19 cellular contexts compared by ENCODE assay signal in the genomic region with DNA sequence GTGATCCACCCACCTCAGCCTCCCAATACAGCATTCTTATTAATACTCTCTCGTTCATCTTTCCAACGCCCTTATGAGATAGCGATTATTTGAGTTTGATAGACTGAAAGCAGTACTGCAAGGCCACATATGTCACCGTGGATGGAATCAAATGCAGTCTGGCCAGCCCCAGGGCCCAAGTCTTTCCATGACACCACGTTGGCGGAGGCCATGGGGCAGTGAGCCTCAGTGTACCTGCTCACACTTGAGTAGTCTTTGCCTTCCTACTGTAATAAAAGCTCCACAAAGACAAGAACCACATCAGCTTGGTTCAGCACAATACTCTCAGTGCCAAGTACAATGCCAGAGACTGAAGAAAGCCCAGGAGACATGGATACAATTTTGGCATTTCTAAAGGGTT.
DNase-seq lines count a peak whose midpoint lies in the region; ATAC-seq, FAIRE-seq and TF ChIP-seq lines count a peak whose summit lies in the region.
"Had no signal": no experiment of that assay in that cellular context is flagged by ENCODE, and none has a peak within 500 bp of the region (broad histone marks: within the 10 kb centered on the region; RNA-seq: fewer than 3 reads in every experiment).

No MANE protein-coding gene starts in this region.

- WGBS in H1 (ENCODE audit: extremely low coverage in 1 of 2, insufficient coverage in 1 of 2, insufficient read length in 1 of 2, insufficient replicate concordance in 2 of 2, low coverage in 1 of 2, low lambda C conversion rate in 2 of 2, missing lambda C conversion rate in 1 of 2), 2 experiments: 82% methylated on average over 6 of the region's 6 CpGs; no CpG with 5 or more reads in 1 of the 2 experiments
- no CpG with 5 or more reads among the region's 6 CpGs for WGBS in trophoblast cell (ENCODE audit: extremely low coverage, insufficient coverage, insufficient read length)

- H3K14ac ChIP-seq in H1 (ENCODE audit: insufficient read length) (no peak overlapping the region), trophoblast cell (ENCODE audit: low read length) (no peak overlapping the region)

- H2BK120ac ChIP-seq in H1 (replicated peaks; ENCODE audit: low read depth, low read length) (no peak overlapping the region), trophoblast cell (ENCODE audit: insufficient read depth, low read length, poor library complexity) (no peak overlapping the region)

- no peak overlapping the region for H3K56ac ChIP-seq in H1 (replicated peaks; ENCODE audit: insufficient read length, low read depth, low read length)

- peaks cover 0 to 15% of the 10 kb centered on the region in 2 donors for H3K4me1 ChIP-seq in right atrium auricular region
- peaks cover 0 to 9% (median 3%) of the 10 kb centered on the region in 4 experiments; a peak in 2 of 7 replicates for H3K4me1 ChIP-seq in H1 (replicated peaks in 1 of 4; ENCODE audit: control insufficient read depth in 3 of 4, insufficient read depth in 4 of 4, low read length in 3 of 4)
- no peaks in the 10 kb centered on the region for H3K4me1 ChIP-seq in trophoblast cell (ENCODE audit: control insufficient read depth in 1 of 2, insufficient read depth in 2 of 2, low read length in 2 of 2)

- H2BK12ac ChIP-seq in H1 (ENCODE audit: low read depth, low read length): no peak overlapping the region
- H2BK12ac ChIP-seq in trophoblast cell (ENCODE audit: low read length): no peak overlapping the region

- no peak overlapping the region for H4K5ac ChIP-seq in H1 (ENCODE audit: insufficient read length, low read depth, low read length)

- no peak overlapping the region for H3K4me2 ChIP-seq in H1 (ENCODE audit: insufficient read depth in 1 of 2, low read depth in 2 of 2, low read length in 2 of 2)
- no peak overlapping the region for H3K4me2 ChIP-seq in trophoblast cell (ENCODE audit: low read length)

- no peak for ATAC-seq in Right ventricle myocardium inferior
- ATAC-seq: HCT116 had no signal

- H2BK5ac ChIP-seq in H1 (ENCODE audit: low read depth, low read length): no peak overlapping the region
- H2BK5ac ChIP-seq in trophoblast cell (ENCODE audit: low read depth, low read length, poor library complexity): no peak overlapping the region

- TF ChIP-seq POLR2A in H1 (IDR thresholded peaks at IDR 0.05; ENCODE audit: control extremely low read depth in 1 of 2, low read depth in 2 of 2, low read length in 2 of 2) (no peak), H54 (IDR thresholded peaks at IDR 0.05; ENCODE audit: low read depth, low read length) (no peak)

- TF ChIP-seq CTCF in right atrium auricular region (IDR thresholded peaks at IDR 0.05) (no peak), H1 (IDR thresholded peaks at IDR 0.05; ENCODE audit: control extremely low read depth in 1 of 3, insufficient read depth in 1 of 3, low read depth in 1 of 3, low read length in 3 of 3) (no peak)

- no peak for TF ChIP-seq RAD21 in H1 (IDR thresholded peaks at IDR 0.05 in 1 of 2, conservative IDR thresholded peaks at IDR 0.05 in 1 of 2; ENCODE audit: low read depth in 2 of 2, low read length in 2 of 2)

- H3K4ac ChIP-seq in H1 (replicated peaks; ENCODE audit: insufficient read length, low read depth, low read length): no peak overlapping the region
- no peak overlapping the region for H3K4ac ChIP-seq in trophoblast cell (ENCODE audit: low read depth, low read length)

- H4K8ac ChIP-seq in H1 (ENCODE audit: extremely low read depth, insufficient read depth, low read length) (no peak overlapping the region), trophoblast cell (ENCODE audit: low read depth, low read length) (no peak overlapping the region)

- H3K18ac ChIP-seq in H1 (ENCODE audit: extremely low read depth, low read length) (no peak overlapping the region), trophoblast cell (ENCODE audit: low read length) (no peak overlapping the region)

- FAIRE-seq in H1 (lab: Jason Lieb, UNC) (no peak), H54 (lab: Jason Lieb, UNC) (no peak)
- FAIRE-seq: GM12892 had no signal

- H3K23ac ChIP-seq in H1 (ENCODE audit: insufficient read length) (no peak overlapping the region), trophoblast cell (ENCODE audit: low read length) (peak overlapping the region; percentile 58)

- H3K27ac ChIP-seq in right atrium auricular region: no peak overlapping the region
- no peak overlapping the region for H3K27ac ChIP-seq in H1 (ENCODE audit: low read depth, low read length)
- no peak overlapping the region for H3K27ac ChIP-seq in trophoblast cell (ENCODE audit: low read depth, low read length)

- no peaks in the 10 kb centered on the region for H3K23me2 ChIP-seq in H1 (ENCODE audit: low read depth, low read length)

- POLR2A ChIA-PET in H1 (lab: Charles Lee; ENCODE audit: partially characterized antibody): no interaction called here

- intact Hi-C loops in Right ventricle myocardium inferior (cut with DNase I): no loop called here

- H2AFZ ChIP-seq in H1 (ENCODE audit: low read length) (no peak overlapping the region), trophoblast cell (ENCODE audit: insufficient read depth, low read length, poor library complexity) (no peak overlapping the region)

- peak; percentile 32 for DNase-seq in right atrium auricular region (ENCODE audit: low spot score)
- DNase-seq in Right ventricle myocardium inferior (ENCODE audit: missing footprints): no peak
- DNase-seq in H1 (ENCODE audit: low read depth in 1 of 2, low spot score in 2 of 2): no peak
- no peak for DNase-seq in trophoblast cell
- DNase-seq in ureter (ENCODE audit: low spot score): peak; percentile 28
- no peak for DNase-seq in HuH-7 (ENCODE audit: low spot score)
- DNase-seq in H54 (ENCODE audit: insufficient read length, low spot score): no peak
- DNase-seq in globus pallidus (ENCODE audit: low spot score): no peak
- DNase-seq: C1 segment of cervical spinal cord; Calu3; CD4-positive, alpha-beta memory T cell; COR-L47; DMS53; DMS79 treated with DMSO at 0.1 percent for 48 hours; GF-D8; GOT3; H9 had no signal

- TF ChIP-seq EP300 in H1 (IDR thresholded peaks at IDR 0.05; ENCODE audit: borderline replicate concordance in 1 of 2, low read depth in 2 of 2, low read length in 2 of 2): no peak

- H2BK15ac ChIP-seq in H1 (ENCODE audit: low read length): 0 out of 2 replicates have a peak overlapping the region, but pooled peaks have one; percentile 49

- H3K9ac ChIP-seq in H1 (replicated peaks in 1 of 4; ENCODE audit: extremely low read depth in 1 of 4, low read depth in 3 of 4, low read length in 3 of 4) (no peak overlapping the region), trophoblast cell (ENCODE audit: low read length) (peak overlapping the region; percentile 48)

- H3K79me2 ChIP-seq in H1 (ENCODE audit: control insufficient read depth in 1 of 2, insufficient read depth in 2 of 2, low read length in 2 of 2): no peaks in the 10 kb centered on the region
- no peaks in the 10 kb centered on the region for H3K79me2 ChIP-seq in trophoblast cell (ENCODE audit: control insufficient read depth, insufficient read depth, low read length, poor library complexity)

- H3K36me3 ChIP-seq in right atrium auricular region (no peaks in the 10 kb centered on the region), H1 (ENCODE audit: control insufficient read depth in 2 of 4, insufficient read depth in 4 of 4, low read length in 3 of 4) (no peaks in the 10 kb centered on the region), trophoblast cell (ENCODE audit: control insufficient read depth in 1 of 2, insufficient read depth in 2 of 2, low read length in 2 of 2) (no peaks in the 10 kb centered on the region)

- H4K91ac ChIP-seq in H1 (replicated peaks; ENCODE audit: insufficient read length, low read length) (no peak overlapping the region), trophoblast cell (ENCODE audit: low read depth, low read length) (no peak overlapping the region)

- H4K12ac ChIP-seq in trophoblast cell (ENCODE audit: low read depth, low read length): no peak overlapping the region

- H3K9me3 ChIP-seq in right atrium auricular region (no peaks in the 10 kb centered on the region), H1 (ENCODE audit: insufficient read depth in 2 of 2, low read depth in 1 of 2, low read length in 1 of 2) (no peaks in the 10 kb centered on the region), trophoblast cell (ENCODE audit: insufficient read depth, low read depth, low read length) (no peaks in the 10 kb centered on the region)

- H3K27me3 ChIP-seq in right atrium auricular region: no peaks in the 10 kb centered on the region
- H3K27me3 ChIP-seq in H1 (replicated peaks in 1 of 4; ENCODE audit: control insufficient read depth in 3 of 4, extremely low read depth in 1 of 4, insufficient read depth in 3 of 4, low read length in 3 of 4): peaks cover 0 to 13% (median 4%) of the 10 kb centered on the region in 4 experiments; a peak in 5 of 7 replicates
- no peaks in the 10 kb centered on the region for H3K27me3 ChIP-seq in trophoblast cell (ENCODE audit: insufficient read depth, low read length)

- no peaks in the 10 kb centered on the region for H3K79me1 ChIP-seq in H1 (ENCODE audit: low read depth, low read length)
- H3K79me1 ChIP-seq in trophoblast cell (ENCODE audit: low read length): no peaks in the 10 kb centered on the region

- H2BK20ac ChIP-seq in H1 (ENCODE audit: low read length): no peak overlapping the region

- H3K4me3 ChIP-seq in right atrium auricular region: no peak overlapping the region
- no peak overlapping the region for H3K4me3 ChIP-seq in H1 (ENCODE audit: extremely low read depth in 1 of 4, insufficient read depth in 2 of 4, low read depth in 3 of 4, low read length in 4 of 4)
- H3K4me3 ChIP-seq in trophoblast cell (ENCODE audit: low read depth, low read length): no peak overlapping the region

- no peaks in the 10 kb centered on the region for H4K20me1 ChIP-seq in H1 (replicated peaks in 1 of 2; ENCODE audit: control insufficient read depth in 1 of 2, insufficient read depth in 2 of 2, low read length in 2 of 2)

- CTCF ChIA-PET in H1 (lab: Charles Lee; ENCODE audit: partially characterized antibody): interaction anchor here (0.6 to 2.7 kb wide), 4 partner anchors 9 to 360 kb away, joined by 3 to 6 read pairs (median 3); no protein-coding TSS in a partner anchor

- H2AK5ac ChIP-seq in H1 (ENCODE audit: low read depth, low read length) (no peak overlapping the region), trophoblast cell (ENCODE audit: low read length) (no peak overlapping the region)

TF ChIP-seq in H1, 55 proteins besides CTCF, POLR2A, EP300 and RAD21 (continues in another document):
- TF ChIP-seq RBBP5 (IDR thresholded peaks at IDR 0.05; ENCODE audit: borderline replicate concordance, low read depth, low read length) (no peak), CEBPB (IDR thresholded peaks at IDR 0.05; ENCODE audit: low read depth, low read length) (no peak), CREB1 (IDR thresholded peaks at IDR 0.05) (no peak), SUZ12 (IDR thresholded peaks at IDR 0.05; ENCODE audit: low read length) (no peak), BACH1 (IDR thresholded peaks at IDR 0.05; ENCODE audit: low read length) (no peak)
- TF ChIP-seq, protein P1, sequence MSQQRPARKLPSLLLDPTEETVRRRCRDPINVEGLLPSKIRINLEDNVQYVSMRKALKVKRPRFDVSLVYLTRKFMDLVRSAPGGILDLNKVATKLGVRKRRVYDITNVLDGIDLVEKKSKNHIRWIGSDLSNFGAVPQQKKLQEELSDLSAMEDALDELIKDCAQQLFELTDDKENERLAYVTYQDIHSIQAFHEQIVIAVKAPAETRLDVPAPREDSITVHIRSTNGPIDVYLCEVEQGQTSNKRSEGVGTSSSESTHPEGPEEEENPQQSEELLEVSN (IDR thresholded peaks at IDR 0.05): no peak

Comparison
In these comparisons a context has a peak if more than half of its experiments do, and no peak if none do; other contexts are left out.
1. DNase-seq: peak in right atrium auricular region (single experiment) and ureter (single experiment); none in Right ventricle myocardium inferior (single experiment), H1 (0 of 2), trophoblast cell (0 of 2), HuH-7 (single experiment), H54 (single experiment) and globus pallidus (single experiment).